In the genomic region with DNA sequence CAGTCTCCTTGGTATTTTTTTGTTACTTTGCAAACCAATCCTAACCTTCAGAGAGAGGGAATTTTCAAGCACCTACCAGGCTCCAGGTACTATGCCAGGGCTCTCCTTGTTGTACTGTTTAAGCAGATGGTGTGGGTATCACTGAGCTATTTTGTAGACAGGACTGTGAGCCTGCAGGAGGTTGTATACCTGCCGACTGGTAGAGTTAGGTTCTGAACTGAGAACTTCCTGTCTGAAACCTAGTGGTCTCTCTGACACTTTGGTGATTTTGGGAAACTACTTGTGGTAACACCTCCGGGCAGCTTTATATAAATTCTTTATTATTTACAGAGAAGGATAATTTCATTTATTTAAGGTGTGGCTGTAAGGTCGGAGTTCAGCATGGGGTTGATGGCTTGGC, we compare ENCODE assay signal across 1 cellular context.
TF ChIP-seq lines count a peak whose summit lies in the region.

No MANE protein-coding gene starts in this region.

TF ChIP-seq in GM12878, 131 proteins besides CTCF, POLR2A, EP300 and RAD21:
- TF ChIP-seq ZNF24 (IDR thresholded peaks at IDR 0.05): no peak
- TF ChIP-seq PBX3 (IDR thresholded peaks at IDR 0.05; ENCODE audit: insufficient replicate concordance, low read depth, low read length): no peak
- no peak for TF ChIP-seq CHD1 (IDR thresholded peaks at IDR 0.05; ENCODE audit: low read depth, low read length)
- TF ChIP-seq, protein P1, sequence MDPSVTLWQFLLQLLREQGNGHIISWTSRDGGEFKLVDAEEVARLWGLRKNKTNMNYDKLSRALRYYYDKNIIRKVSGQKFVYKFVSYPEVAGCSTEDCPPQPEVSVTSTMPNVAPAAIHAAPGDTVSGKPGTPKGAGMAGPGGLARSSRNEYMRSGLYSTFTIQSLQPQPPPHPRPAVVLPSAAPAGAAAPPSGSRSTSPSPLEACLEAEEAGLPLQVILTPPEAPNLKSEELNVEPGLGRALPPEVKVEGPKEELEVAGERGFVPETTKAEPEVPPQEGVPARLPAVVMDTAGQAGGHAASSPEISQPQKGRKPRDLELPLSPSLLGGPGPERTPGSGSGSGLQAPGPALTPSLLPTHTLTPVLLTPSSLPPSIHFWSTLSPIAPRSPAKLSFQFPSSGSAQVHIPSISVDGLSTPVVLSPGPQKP (IDR thresholded peaks at IDR 0.05; ENCODE audit: low read depth, low read length): no peak
- no peak for TF ChIP-seq ZBED1 (IDR thresholded peaks at IDR 0.05; ENCODE audit: borderline replicate concordance)
- TF ChIP-seq FOXM1 (IDR thresholded peaks at IDR 0.05; ENCODE audit: low read depth, low read length): no peak
- TF ChIP-seq ZNF384 (IDR thresholded peaks at IDR 0.05; ENCODE audit: borderline replicate concordance, low read depth, low read length): no peak
- TF ChIP-seq DPF2 (IDR thresholded peaks at IDR 0.05): no peak
- no peak for TF ChIP-seq TAF1 (IDR thresholded peaks at IDR 0.05; ENCODE audit: borderline replicate concordance, low read depth, low read length)
- no peak for TF ChIP-seq TCF7 (IDR thresholded peaks at IDR 0.05; ENCODE audit: borderline replicate concordance)
- no peak for TF ChIP-seq IKZF2 (IDR thresholded peaks at IDR 0.05)
